In genomic region chr2:73156539-73157124, GRCh38 we compare ENCODE assay signal across 1 cellular context.
A peak's percentile ranks its signal among the peaks of the same experiment; 100 is the strongest.
TF ChIP-seq lines count a peak whose summit lies in the region.

No MANE protein-coding gene starts in this region.

TF ChIP-seq in HepG2, 621 proteins besides CTCF, POLR2A, EP300 and RAD21 (continued from another document):
- TF ChIP-seq ZNF574 (CRISPR knock-in tag; IDR thresholded peaks at IDR 0.05) (peak; percentile 53; the same call in 1 of the 2 replicates), ZNF235 (CRISPR knock-in tag; IDR thresholded peaks at IDR 0.05; ENCODE audit: borderline replicate concordance) (peak; percentile 22; the same call in 1 of the 2 replicates), ARNTL (CRISPR knock-in tag; IDR thresholded peaks at IDR 0.05) (0 out of 2 replicates have a peak, but pooled peaks have one; percentile 19), HDAC2 (CRISPR knock-in tag; IDR thresholded peaks at IDR 0.05) (no peak), THRA (CRISPR knock-in tag; IDR thresholded peaks at IDR 0.05; ENCODE audit: borderline replicate concordance) (peak; percentile 40; the same call in 1 of the 2 replicates), SCMH1 (CRISPR knock-in tag; IDR thresholded peaks at IDR 0.05; ENCODE audit: borderline replicate concordance) (no peak), ZSCAN25 (CRISPR knock-in tag; IDR thresholded peaks at IDR 0.05) (0 out of 2 replicates have a peak, but pooled peaks have one; percentile 62), SRSF1 (optimal IDR thresholded peaks at IDR 0.05; ENCODE audit: low read depth, low read length) (no peak), SMAD9 (CRISPR knock-in tag; IDR thresholded peaks at IDR 0.05) (0 out of 2 replicates have a peak, but pooled peaks have one; percentile 49), ELF3 (CRISPR knock-in tag; IDR thresholded peaks at IDR 0.05) (peak; percentile 32; the same call in 1 of the 2 replicates), KDM5B (CRISPR knock-in tag; IDR thresholded peaks at IDR 0.05; ENCODE audit: borderline replicate concordance) (peak; percentile 87; the same call in 1 of the 2 replicates), NR2F6 (IDR thresholded peaks at IDR 0.05) (no peak), NR2F6 (CRISPR knock-in tag; IDR thresholded peaks at IDR 0.05) (peak; percentile 56; the same call in 1 of the 2 replicates), HMGA1 (CRISPR knock-in tag; conservative IDR thresholded peaks at IDR 0.05) (no peak), ZFP36L1 (CRISPR knock-in tag; IDR thresholded peaks at IDR 0.05) (no peak), ZNF710 (CRISPR knock-in tag; IDR thresholded peaks at IDR 0.05; ENCODE audit: borderline replicate concordance) (peak; percentile 65; the same call in 1 of the 2 replicates)
TF ChIP-seq in HepG2: peak in this region for 118.
